8 cellular contexts compared by ENCODE assay signal in the genomic region with DNA sequence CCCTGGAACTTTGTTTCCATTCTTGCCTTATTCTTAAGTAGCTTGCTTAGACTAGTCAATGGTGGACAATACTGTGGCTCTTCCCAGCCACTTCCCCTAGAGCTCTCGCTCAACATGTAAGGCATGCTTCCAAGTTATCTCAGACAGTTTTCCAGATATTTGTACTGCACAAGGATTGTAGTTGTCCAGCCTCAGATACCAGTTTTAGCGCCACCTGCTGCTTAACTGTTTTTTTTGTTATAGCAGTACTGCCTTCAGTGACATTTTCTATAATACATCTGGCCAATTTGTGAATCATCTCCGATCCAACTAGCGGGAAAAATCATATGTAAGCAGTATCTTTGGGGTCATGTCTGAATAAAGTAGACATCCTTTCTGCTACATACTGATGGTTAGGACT.
A peak's percentile ranks its signal among the peaks of the same experiment; 100 is the strongest.
DNase-seq lines count a peak whose midpoint lies in the region; ATAC-seq, FAIRE-seq and TF ChIP-seq lines count a peak whose summit lies in the region.

No MANE protein-coding gene starts in this region.

- H3K4me1 ChIP-seq in ACC112 (ENCODE audit: control insufficient read depth, insufficient read depth, low read length, unreplicated experiment) (peaks cover 19% of the 10 kb centered on the region), mucosa of descending colon (ENCODE audit: low read depth) (no peaks in the 10 kb centered on the region), esophagus squamous epithelium (no peaks in the 10 kb centered on the region)

- H3K79me2 ChIP-seq in ACC112 (ENCODE audit: control insufficient read depth, insufficient read depth, low read length, unreplicated experiment): no peaks in the 10 kb centered on the region

- DNase-seq in bronchial epithelial cell (ENCODE audit: low read depth): peak; percentile 60
- peak in 1 of 3 donors; percentile 64 for DNase-seq in mucosa of descending colon
- no peak for DNase-seq in esophagus squamous epithelium (lab: John Stamatoyannopoulos, UW)
- DNase-seq in activated CD4-positive, CD25-positive, alpha-beta regulatory T cell (lab: John Stamatoyannopoulos, UW): no peak

- H3K36me3 ChIP-seq in ACC112 (ENCODE audit: insufficient read depth, low read length) (no peaks in the 10 kb centered on the region), bronchial epithelial cell (ENCODE audit: control insufficient read depth, insufficient read depth, low read length) (no peaks in the 10 kb centered on the region), mucosa of descending colon (ENCODE audit: low read depth) (no peaks in the 10 kb centered on the region), esophagus squamous epithelium (no peaks in the 10 kb centered on the region)

- intact Hi-C loops in mucosa of descending colon (cut with DNase I, micrococcal nuclease) (loop anchor here in 1 of 2 donors (5.0 kb wide), 1 partner anchor 511 kb away; no protein-coding TSS in a partner anchor), esophagus squamous epithelium (cut with DNase I) (no loop called here)

- no peaks in the 10 kb centered on the region for H3K27me3 ChIP-seq in ACC112 (ENCODE audit: insufficient read depth, low read length)
- H3K27me3 ChIP-seq in bronchial epithelial cell (ENCODE audit: control insufficient read depth, insufficient read depth, low read length): no peaks in the 10 kb centered on the region
- no peaks in the 10 kb centered on the region for H3K27me3 ChIP-seq in esophagus squamous epithelium

- peak; percentile 54 for TF ChIP-seq CTCF in GM12872 (IDR thresholded peaks at IDR 0.05; ENCODE audit: insufficient read depth, low read depth, low read length)
- TF ChIP-seq CTCF in LNCAP (IDR thresholded peaks at IDR 0.05): peak; percentile 74
- TF ChIP-seq CTCF in bronchial epithelial cell (IDR thresholded peaks at IDR 0.05; ENCODE audit: insufficient read depth, low read length, severe bottlenecking): peak; percentile 51
- TF ChIP-seq CTCF in mucosa of descending colon (IDR thresholded peaks at IDR 0.05): no peak
- peak in 3 of 6 experiments; percentile 12 to 20 (median 18) for TF ChIP-seq CTCF in esophagus squamous epithelium (IDR thresholded peaks at IDR 0.05)

- no peak for TF ChIP-seq POLR2A in esophagus squamous epithelium (IDR thresholded peaks at IDR 0.05)

- ATAC-seq in mucosa of descending colon (peak; percentile 34), GM21786 (IDR thresholded peaks at IDR 0.05; ENCODE audit: unreplicated experiment) (no peak)

- H3K27ac ChIP-seq in ACC112 (ENCODE audit: low read depth, low read length) (no peak overlapping the region), esophagus squamous epithelium (no peak overlapping the region)

- 54 to 60% methylated on average over 4 of the region's 4 CpGs for WGBS in esophagus squamous epithelium, 2 donors

- FAIRE-seq in bronchial epithelial cell (lab: Jason Lieb, UNC): peak; percentile 68

- H3K4me3 ChIP-seq in ACC112 (ENCODE audit: low read depth, low read length): no peak overlapping the region
- no peak overlapping the region for H3K4me3 ChIP-seq in bronchial epithelial cell (ENCODE audit: low read depth, low read length)
- H3K4me3 ChIP-seq in mucosa of descending colon: no peak overlapping the region
- H3K4me3 ChIP-seq in esophagus squamous epithelium: no peak overlapping the region

- peak overlapping the region; percentile 61 for H2AFZ ChIP-seq in ACC112 (ENCODE audit: low read length, unreplicated experiment)

- H3K9me3 ChIP-seq in mucosa of descending colon (no peaks in the 10 kb centered on the region), esophagus squamous epithelium (no peaks in the 10 kb centered on the region)
